ENCODE assay signal across 1 cellular context in genomic region chr6:39215640-39216158, GRCh38.
TF ChIP-seq lines count a peak whose summit lies in the region.

No MANE protein-coding gene starts in this region.

TF ChIP-seq in HEK293, 187 proteins besides CTCF, POLR2A, EP300 and RAD21 (continued from another document):
- no peak for TF ChIP-seq PRDM2 (tag by site-specific recombination; IDR thresholded peaks at IDR 0.05; ENCODE audit: borderline replicate concordance)
- TF ChIP-seq ZNF513 (tag by site-specific recombination; IDR thresholded peaks at IDR 0.05): no peak
- TF ChIP-seq ZNF639 (tag by site-specific recombination; IDR thresholded peaks at IDR 0.05): no peak
- no peak for TF ChIP-seq ZNF274 (IDR thresholded peaks at IDR 0.05; ENCODE audit: low read length)
- no peak for TF ChIP-seq ZNF274 (tag by site-specific recombination; IDR thresholded peaks at IDR 0.05; ENCODE audit: borderline replicate concordance)
- TF ChIP-seq ZNF266 (tag by site-specific recombination; IDR thresholded peaks at IDR 0.05; ENCODE audit: low read depth): no peak
- no peak for TF ChIP-seq ZSCAN18 (tag by site-specific recombination; IDR thresholded peaks at IDR 0.05)
- no peak for TF ChIP-seq ZNF660 (tag by site-specific recombination; IDR thresholded peaks at IDR 0.05)
- TF ChIP-seq ZNF133 (tag by site-specific recombination; IDR thresholded peaks at IDR 0.05): peak; percentile 34; the same call in 1 of the 2 replicates
- no peak for TF ChIP-seq ZNF510 (tag by site-specific recombination; IDR thresholded peaks at IDR 0.05; ENCODE audit: insufficient replicate concordance)
